In genomic region chr17:7556627-7557026, GRCh38 we compare ENCODE assay signal across 14 cellular contexts. TPM values are rescaled to one million over a fixed set of nuclear protein-coding genes. Genes with fewer than 3 reads are reported as not detected.
DNase-seq lines count a peak whose midpoint lies in the region; ATAC-seq, FAIRE-seq and TF ChIP-seq lines count a peak whose summit lies in the region.
"Had no signal": no experiment of that assay in that cellular context is flagged by ENCODE, and none has a peak within 500 bp of the region (broad histone marks: within the 10 kb centered on the region; RNA-seq: fewer than 3 reads in every experiment).

No MANE protein-coding gene starts in this region.

- no peak overlapping the region for H2BK15ac ChIP-seq in H1 (ENCODE audit: low read length)

- no peak overlapping the region for H4K5ac ChIP-seq in H1 (ENCODE audit: insufficient read length, low read depth, low read length)

- no peak overlapping the region for H3K23ac ChIP-seq in H1 (ENCODE audit: insufficient read length)

- H3K9me3 Mint-ChIP-seq in stimulated activated naive CD8-positive, alpha-beta T cell treated with anti-CD3 and anti-CD28 coated beads, Interleukin-15, Interleukin-2, amounts not matched to agents 100 ng/mL and 50 ng/mL, for 24 hours: no peaks in the 10 kb centered on the region

- peak overlapping the region; percentile 41 for H3K27ac Mint-ChIP-seq in stimulated activated naive CD8-positive, alpha-beta T cell treated with anti-CD3 and anti-CD28 coated beads, Interleukin-15, Interleukin-2, amounts not matched to agents 100 ng/mL and 50 ng/mL, for 24 hours

- H3K4me2 ChIP-seq in H1 (ENCODE audit: insufficient read depth in 1 of 2, low read depth in 2 of 2, low read length in 2 of 2) (no peak overlapping the region), Karpas-422 (ENCODE audit: low read depth, low read length, poor library complexity, severe bottlenecking) (no peak overlapping the region)

- TF ChIP-seq POLR2A in H1 (IDR thresholded peaks at IDR 0.05; ENCODE audit: control extremely low read depth in 1 of 2, low read depth in 2 of 2, low read length in 2 of 2) (no peak), vagina (IDR thresholded peaks at IDR 0.05) (no peak)

- CTCF ChIA-PET in H1 (lab: Charles Lee; ENCODE audit: partially characterized antibody): interaction anchor here (0.7 to 12.7 kb wide), 11 partner anchors 10 to 207 kb away, joined by 3 to 251 read pairs (median 5); partner anchors contain the start of genes SOX15, TP53 and WRAP53

- intact Hi-C loops in vagina (cut with DNase I): loop anchor here (5.0 kb wide), 1 partner anchor 119 kb away; the partner anchor contains the start of genes FGF11 and TMEM102

- H3K36me3 ChIP-seq in H1 (ENCODE audit: control insufficient read depth in 2 of 4, insufficient read depth in 4 of 4, low read length in 3 of 4) (no peaks in the 10 kb centered on the region), neutrophil (peaks cover 14% of the 10 kb centered on the region), vagina (no peaks in the 10 kb centered on the region), Karpas-422 (ENCODE audit: insufficient read depth, low read length) (no peaks in the 10 kb centered on the region)

- peaks cover 4% of the 10 kb centered on the region for H3K36me3 Mint-ChIP-seq in stimulated activated naive CD8-positive, alpha-beta T cell treated with anti-CD3 and anti-CD28 coated beads, Interleukin-15, Interleukin-2, amounts not matched to agents 100 ng/mL and 50 ng/mL, for 24 hours (ENCODE audit: low read depth)

- H2BK20ac ChIP-seq in H1 (ENCODE audit: low read length): 0 out of 2 replicates have a peak overlapping the region, but pooled peaks have one; percentile 13

- H3K9ac ChIP-seq in H1 (replicated peaks in 1 of 4; ENCODE audit: extremely low read depth in 1 of 4, low read depth in 3 of 4, low read length in 3 of 4) (no peak overlapping the region), Karpas-422 (ENCODE audit: low read length) (no peak overlapping the region)

- H3K4me1 ChIP-seq in H1 (replicated peaks in 1 of 4; ENCODE audit: control insufficient read depth in 3 of 4, insufficient read depth in 4 of 4, low read length in 3 of 4) (peaks cover 11 to 37% (median 23%) of the 10 kb centered on the region in 4 experiments), neutrophil (ENCODE audit: control insufficient read depth in 1 of 2, insufficient read depth in 1 of 2, low read depth in 1 of 2, low read length in 1 of 2) (peaks cover 61 to 67% of the 10 kb centered on the region in 2 experiments), vagina (peaks cover 44% of the 10 kb centered on the region), Karpas-422 (ENCODE audit: low read length) (peaks cover 26% of the 10 kb centered on the region)

- H2BK12ac ChIP-seq in H1 (ENCODE audit: low read depth, low read length): peak overlapping the region; percentile 39; the same call in 1 of the 2 replicates

- no peak overlapping the region for H3K14ac ChIP-seq in H1 (ENCODE audit: insufficient read length)

- H3K27me3 ChIP-seq in H1 (replicated peaks in 1 of 4; ENCODE audit: control insufficient read depth in 3 of 4, extremely low read depth in 1 of 4, insufficient read depth in 3 of 4, low read length in 3 of 4) (no peaks in the 10 kb centered on the region), neutrophil (no peaks in the 10 kb centered on the region), vagina (no peaks in the 10 kb centered on the region), Karpas-422 (ENCODE audit: low read length) (no peaks in the 10 kb centered on the region)

- TF ChIP-seq CTCF in H1 (IDR thresholded peaks at IDR 0.05; ENCODE audit: control extremely low read depth in 1 of 3, insufficient read depth in 1 of 3, low read depth in 1 of 3, low read length in 3 of 3) (no peak), neutrophil (IDR thresholded peaks at IDR 0.05) (no peak), vagina (IDR thresholded peaks at IDR 0.05) (no peak)

- H3K9me3 ChIP-seq in H1 (ENCODE audit: insufficient read depth in 2 of 2, low read depth in 1 of 2, low read length in 1 of 2) (no peaks in the 10 kb centered on the region), neutrophil (no peaks in the 10 kb centered on the region), vagina (no peaks in the 10 kb centered on the region), Karpas-422 (ENCODE audit: low read length) (no peaks in the 10 kb centered on the region)

- no peak for ATAC-seq in stimulated activated naive CD8-positive, alpha-beta T cell treated with anti-CD3 and anti-CD28 coated beads, Interleukin-15, Interleukin-2, amounts not matched to agents 100 U/mL and 50 U/mL, for 24 hours
- ATAC-seq: PC-3 had no signal

- no peak overlapping the region for H3K56ac ChIP-seq in H1 (replicated peaks; ENCODE audit: insufficient read length, low read depth, low read length)

- H3K4me3 ChIP-seq in H1 (ENCODE audit: extremely low read depth in 1 of 4, insufficient read depth in 2 of 4, low read depth in 3 of 4, low read length in 4 of 4): no peak overlapping the region
- H3K4me3 ChIP-seq in neutrophil (ENCODE audit: low read depth in 1 of 2, low read length in 1 of 2): no peak overlapping the region
- no peak overlapping the region for H3K4me3 ChIP-seq in vagina
- H3K4me3 ChIP-seq in Karpas-422 (ENCODE audit: low read length): no peak overlapping the region

- H3K4ac ChIP-seq in H1 (replicated peaks; ENCODE audit: insufficient read length, low read depth, low read length): peak overlapping the region; percentile 58

- H2AFZ ChIP-seq in H1 (ENCODE audit: low read length) (no peak overlapping the region), Karpas-422 (ENCODE audit: low read length) (no peak overlapping the region)

- no peaks in the 10 kb centered on the region for H3K79me1 ChIP-seq in H1 (ENCODE audit: low read depth, low read length)

- H3K79me2 ChIP-seq in H1 (ENCODE audit: control insufficient read depth in 1 of 2, insufficient read depth in 2 of 2, low read length in 2 of 2) (no peaks in the 10 kb centered on the region), Karpas-422 (ENCODE audit: low read length) (peaks cover 6% of the 10 kb centered on the region)

- H2AK5ac ChIP-seq in H1 (ENCODE audit: low read depth, low read length): no peak overlapping the region

- no peak for FAIRE-seq in H1 (lab: Jason Lieb, UNC)
- FAIRE-seq: endothelial cell of umbilical vein had no signal

- H3K27ac ChIP-seq in H1 (ENCODE audit: low read depth, low read length) (no peak overlapping the region), neutrophil (peak overlapping the region; percentile 92), vagina (peak overlapping the region; percentile 88), Karpas-422 (ENCODE audit: low read length) (no peak overlapping the region)

- H3K23me2 ChIP-seq in H1 (ENCODE audit: low read depth, low read length): peaks cover 2% of the 10 kb centered on the region; the same call in 1 of the 2 replicates

- no peaks in the 10 kb centered on the region for H3K27me3 Mint-ChIP-seq in stimulated activated naive CD8-positive, alpha-beta T cell treated with anti-CD3 and anti-CD28 coated beads, Interleukin-15, Interleukin-2, amounts not matched to agents 100 ng/mL and 50 ng/mL, for 24 hours

- H3K4me3 Mint-ChIP-seq in stimulated activated naive CD8-positive, alpha-beta T cell treated with anti-CD3 and anti-CD28 coated beads, Interleukin-15, Interleukin-2, amounts not matched to agents 100 ng/mL and 50 ng/mL, for 24 hours: no peak overlapping the region

- no peak overlapping the region for H4K91ac ChIP-seq in H1 (replicated peaks; ENCODE audit: insufficient read length, low read length)

- WGBS in H1 (ENCODE audit: extremely low coverage in 1 of 2, insufficient coverage in 1 of 2, insufficient read length in 1 of 2, insufficient replicate concordance in 2 of 2, low coverage in 1 of 2, low lambda C conversion rate in 2 of 2, missing lambda C conversion rate in 1 of 2), 2 experiments: 86% methylated on average over 12 of the region's 12 CpGs; no CpG with 5 or more reads in 1 of the 2 experiments

- no peaks in the 10 kb centered on the region for H3K9me2 ChIP-seq in Karpas-422 (replicated peaks; ENCODE audit: insufficient read depth, low read length)

- no peak for TF ChIP-seq RAD21 in H1 (IDR thresholded peaks at IDR 0.05 in 1 of 2, conservative IDR thresholded peaks at IDR 0.05 in 1 of 2; ENCODE audit: low read depth in 2 of 2, low read length in 2 of 2)

- POLR2A ChIA-PET in H1 (lab: Charles Lee; ENCODE audit: partially characterized antibody): interaction anchor here (0.8 to 37.5 kb wide), 13 partner anchors 8 to 239 kb away, joined by 3 to 1144 read pairs (median 4); partner anchors contain the start of genes ACAP1, CD68, MPDU1 and POLR2A

- peak overlapping the region; percentile 41 for H4K8ac ChIP-seq in H1 (ENCODE audit: extremely low read depth, insufficient read depth, low read length)

- no peak overlapping the region for H3K18ac ChIP-seq in H1 (ENCODE audit: extremely low read depth, low read length)

- H2BK120ac ChIP-seq in H1 (replicated peaks; ENCODE audit: low read depth, low read length): peak overlapping the region; percentile 39

- peaks cover 66% of the 10 kb centered on the region for H3K4me1 Mint-ChIP-seq in stimulated activated naive CD8-positive, alpha-beta T cell treated with anti-CD3 and anti-CD28 coated beads, Interleukin-15, Interleukin-2, amounts not matched to agents 100 ng/mL and 50 ng/mL, for 24 hours (ENCODE audit: low read depth)

- TF ChIP-seq EP300 in H1 (IDR thresholded peaks at IDR 0.05; ENCODE audit: borderline replicate concordance in 1 of 2, low read depth in 2 of 2, low read length in 2 of 2): no peak

- H2BK5ac ChIP-seq in H1 (ENCODE audit: low read depth, low read length): no peak overlapping the region

- H4K20me1 ChIP-seq in H1 (replicated peaks in 1 of 2; ENCODE audit: control insufficient read depth in 1 of 2, insufficient read depth in 2 of 2, low read length in 2 of 2) (peaks cover 0 to 3% of the 10 kb centered on the region in 2 experiments), Karpas-422 (ENCODE audit: insufficient read depth, low read depth, low read length) (no peaks in the 10 kb centered on the region)

- DNase-seq in stimulated activated naive CD8-positive, alpha-beta T cell treated with anti-CD3 and anti-CD28 coated beads, Interleukin-15, Interleukin-2, amounts not matched to agents 100 U/mL and 50 U/mL, for 24 hours: no peak
- no peak for DNase-seq in H1 (ENCODE audit: low read depth in 1 of 2, low spot score in 2 of 2)
- DNase-seq in vagina (ENCODE audit: extremely low spot score in 2 of 2): peak in 1 of 2 donors; percentile 78
- DNase-seq in mesenteric fat pad (ENCODE audit: low spot score): no peak
- DNase-seq in Karpas-422: no peak
- no peak for DNase-seq in stimulated activated CD4-positive, alpha-beta T cell treated with anti-CD3 and anti-CD28 coated beads, Interleukin-4, amount 100 ng/mL, for 1 hour
- DNase-seq: activated naive CD4-positive, alpha-beta T cell treated with anti-CD3 and anti-CD28 coated beads, Interleukin-2, amount 50 U/mL, for 16 hours; DMS53; NCI-H2029; NCI-H524; PC-3 had no signal

RNA-seq across cellular contexts. Expression of gene TNFSF13, which starts 1.9 kb away (rescaled TPM):
- 2.1 and 2.3 TPM in 2 replicates for total RNA-seq in H1 (2021; fragmentation: NEBNext Ultra II Directional; extraction: Animal tissue kit (Norgen Biotek cat#: 25700))
- polyA plus RNA-seq in H1 (2011; rRNA removed): 2.6 and 3.1 TPM in 2 replicates
- 0.83 TPM for polyA plus RNA-seq in H1 (2011; cell fraction: cytosol; rRNA removed)
- 5.0 TPM for polyA plus RNA-seq in H1 (2011; cell fraction: nucleus; rRNA removed)
- polyA plus RNA-seq in H1 (2012, experiment 1 of 2): 3.3 to 6.2 TPM (median 4.6 TPM) in 4 replicates
- polyA plus RNA-seq in H1 (2012, experiment 2 of 2): 3.3 TPM
- 1.9 TPM for polyA plus RNA-seq in H1 (2013, experiment 1 of 2)
- 1.9 TPM for polyA plus RNA-seq in H1 (2013, experiment 2 of 2)
- polyA minus RNA-seq in H1 (2011; rRNA and poly(A)+ RNA removed): 1.0 and 2.7 TPM in 2 replicates
- not detected for polyA minus RNA-seq in H1 (2011; cell fraction: cytosol; rRNA and poly(A)+ RNA removed)
- 1.5 TPM for polyA minus RNA-seq in H1 (2011; cell fraction: nucleus; rRNA and poly(A)+ RNA removed)
- total RNA-seq in vagina (20.1 TPM), mesenteric fat pad (26.3 TPM)
- total RNA-seq in Karpas-422 (2014; rRNA removed; shearing (Covaris generic); ENCODE audit: low replicate concordance): 0.90 and 4.0 TPM in 2 replicates

RNA-seq across cellular contexts. Expression of gene SENP3, which starts 5.1 kb away (rescaled TPM):
- total RNA-seq in H1 (2021; fragmentation: NEBNext Ultra II Directional; extraction: Animal tissue kit (Norgen Biotek cat#: 25700)): 80.3 and 86.2 TPM in 2 replicates
- 87.3 and 129 TPM in 2 replicates for polyA plus RNA-seq in H1 (2011; rRNA removed)
- 118 TPM for polyA plus RNA-seq in H1 (2011; cell fraction: cytosol; rRNA removed)
- 78.9 TPM for polyA plus RNA-seq in H1 (2011; cell fraction: nucleus; rRNA removed)
- polyA plus RNA-seq in H1 (2012, experiment 1 of 2): 61.7 to 78.1 TPM (median 68.8 TPM) in 4 replicates
- polyA plus RNA-seq in H1 (2012, experiment 2 of 2): 197 TPM
- polyA plus RNA-seq in H1 (2013, experiment 1 of 2): 54.7 TPM
- 50.5 TPM for polyA plus RNA-seq in H1 (2013, experiment 2 of 2)
- 125 and 150 TPM in 2 replicates for polyA minus RNA-seq in H1 (2011; rRNA and poly(A)+ RNA removed)
- polyA minus RNA-seq in H1 (2011; cell fraction: cytosol; rRNA and poly(A)+ RNA removed): 57.5 TPM
- polyA minus RNA-seq in H1 (2011; cell fraction: nucleus; rRNA and poly(A)+ RNA removed): 43.5 TPM
- total RNA-seq in vagina (60.2 TPM), mesenteric fat pad (48.7 TPM)
- total RNA-seq in Karpas-422 (2014; rRNA removed; shearing (Covaris generic); ENCODE audit: low replicate concordance): 62.8 and 96.1 TPM in 2 replicates

RNA-seq across cellular contexts. Expression of gene TNFSF12, which starts 7.8 kb away (rescaled TPM):
- total RNA-seq in H1 (2021; fragmentation: NEBNext Ultra II Directional; extraction: Animal tissue kit (Norgen Biotek cat#: 25700)): 5.5 and 7.2 TPM in 2 replicates
- 9.6 and 15.8 TPM in 2 replicates for polyA plus RNA-seq in H1 (2011; rRNA removed)
- polyA plus RNA-seq in H1 (2011; cell fraction: cytosol; rRNA removed): 9.6 TPM
- 7.6 TPM for polyA plus RNA-seq in H1 (2011; cell fraction: nucleus; rRNA removed)
- polyA plus RNA-seq in H1 (2012, experiment 1 of 2): 4.4 to 8.2 TPM (median 6.9 TPM) in 4 replicates
- 7.5 TPM for polyA plus RNA-seq in H1 (2012, experiment 2 of 2)
- polyA plus RNA-seq in H1 (2013, experiment 1 of 2): 7.2 TPM
- 8.3 TPM for polyA plus RNA-seq in H1 (2013, experiment 2 of 2)
- 0.56 and 2.6 TPM in 2 replicates for polyA minus RNA-seq in H1 (2011; rRNA and poly(A)+ RNA removed)
- polyA minus RNA-seq in H1 (2011; cell fraction: cytosol; rRNA and poly(A)+ RNA removed): 0.95 TPM
- polyA minus RNA-seq in H1 (2011; cell fraction: nucleus; rRNA and poly(A)+ RNA removed): 0.60 TPM
- total RNA-seq in vagina (60.6 TPM), mesenteric fat pad (43.0 TPM)
- total RNA-seq in Karpas-422 (2014; rRNA removed; shearing (Covaris generic); ENCODE audit: low replicate concordance): not detected in 2 replicates

RNA-seq across cellular contexts. Expression of gene CD68, which starts 22.8 kb away (rescaled TPM):
- 0.31 TPM in 1 of 2 replicates, not detected in the other for total RNA-seq in H1 (2021; fragmentation: NEBNext Ultra II Directional; extraction: Animal tissue kit (Norgen Biotek cat#: 25700))
- 0.18 and 0.35 TPM in 2 replicates for polyA plus RNA-seq in H1 (2011; rRNA removed)
- polyA plus RNA-seq in H1 (2011; cell fraction: cytosol; rRNA removed): 0.22 TPM
- 0.66 TPM for polyA plus RNA-seq in H1 (2011; cell fraction: nucleus; rRNA removed)
- polyA plus RNA-seq in H1 (2012, experiment 1 of 2): 0.32 to 0.34 TPM in 2 of 4 replicates, not detected in the others
- not detected for polyA plus RNA-seq in H1 (2012, experiment 2 of 2)
- polyA plus RNA-seq in H1 (2013, experiment 1 of 2): 0.16 TPM
- polyA plus RNA-seq in H1 (2013, experiment 2 of 2): 0.18 TPM
- polyA minus RNA-seq in H1 (2011; rRNA and poly(A)+ RNA removed): 0.83 and 1.8 TPM in 2 replicates
- polyA minus RNA-seq in H1 (2011; cell fraction: cytosol; rRNA and poly(A)+ RNA removed): not detected
- not detected for polyA minus RNA-seq in H1 (2011; cell fraction: nucleus; rRNA and poly(A)+ RNA removed)
- 40.0 TPM for total RNA-seq in vagina
- total RNA-seq in mesenteric fat pad: 286 TPM
- total RNA-seq in Karpas-422 (2014; rRNA removed; shearing (Covaris generic); ENCODE audit: low replicate concordance): 3.8 and 6.0 TPM in 2 replicates

RNA-seq across cellular contexts. Expression of gene MPDU1, which starts 27.0 kb away (rescaled TPM):
- 63.2 and 66.9 TPM in 2 replicates for total RNA-seq in H1 (2021; fragmentation: NEBNext Ultra II Directional; extraction: Animal tissue kit (Norgen Biotek cat#: 25700))
- 142 and 154 TPM in 2 replicates for polyA plus RNA-seq in H1 (2011; rRNA removed)
- polyA plus RNA-seq in H1 (2011; cell fraction: cytosol; rRNA removed): 104 TPM
- polyA plus RNA-seq in H1 (2011; cell fraction: nucleus; rRNA removed): 89.7 TPM
- polyA plus RNA-seq in H1 (2012, experiment 1 of 2): 42.0 to 58.2 TPM (median 45.9 TPM) in 4 replicates
- polyA plus RNA-seq in H1 (2012, experiment 2 of 2): 154 TPM
- polyA plus RNA-seq in H1 (2013, experiment 1 of 2): 137 TPM
- 151 TPM for polyA plus RNA-seq in H1 (2013, experiment 2 of 2)
- polyA minus RNA-seq in H1 (2011; rRNA and poly(A)+ RNA removed): 103 and 130 TPM in 2 replicates
- polyA minus RNA-seq in H1 (2011; cell fraction: cytosol; rRNA and poly(A)+ RNA removed): 21.1 TPM
- polyA minus RNA-seq in H1 (2011; cell fraction: nucleus; rRNA and poly(A)+ RNA removed): 22.7 TPM
- total RNA-seq in vagina (73.4 TPM), mesenteric fat pad (55.2 TPM)
- 25.4 and 27.0 TPM in 2 replicates for total RNA-seq in Karpas-422 (2014; rRNA removed; shearing (Covaris generic); ENCODE audit: low replicate concordance)

Comparison
In these comparisons a context has a peak if more than half of its experiments do, and no peak if none do; other contexts are left out.
1. H3K27ac ChIP-seq: peak in neutrophil (single experiment) and vagina (single experiment); none in H1 (single experiment) and Karpas-422 (single experiment).